ENCODE assay signal across 8 cellular contexts in genomic region chr12:12726543-12727093, GRCh38. TPM values are rescaled to one million over a fixed set of nuclear protein-coding genes. Genes with fewer than 3 reads are reported as not detected.
DNase-seq lines count a peak whose midpoint lies in the region; ATAC-seq and FAIRE-seq lines count a peak whose summit lies in the region.

No MANE protein-coding gene starts in this region.

- H3K27me3 Mint-ChIP-seq in activated CD4-positive, alpha-beta memory T cell treated with anti-CD3 and anti-CD28 coated beads, Interleukin-2, amount 10 ng/mL, durations not matched to agents 7 days and 5 days = no peaks in the 10 kb centered on the region

- peaks cover 62% of the 10 kb centered on the region for H3K36me3 Mint-ChIP-seq in activated CD4-positive, alpha-beta memory T cell treated with anti-CD3 and anti-CD28 coated beads, Interleukin-2, amount 10 ng/mL, durations not matched to agents 7 days and 5 days (ENCODE audit: low read depth)

- peak overlapping the region; percentile 96 for H3K27ac Mint-ChIP-seq in activated CD4-positive, alpha-beta memory T cell treated with anti-CD3 and anti-CD28 coated beads, Interleukin-2, amount 10 ng/mL, durations not matched to agents 7 days and 5 days

- no peaks in the 10 kb centered on the region for H3K9me3 Mint-ChIP-seq in activated CD4-positive, alpha-beta memory T cell treated with anti-CD3 and anti-CD28 coated beads, Interleukin-2, amount 10 ng/mL, durations not matched to agents 7 days and 5 days

- H3K36me3 ChIP-seq in small intestine (ENCODE audit: control insufficient read depth in 2 of 2, insufficient read depth in 2 of 2, low read length in 2 of 2) = no peaks in the 10 kb centered on the region

- H3K4me1 Mint-ChIP-seq in activated CD4-positive, alpha-beta memory T cell treated with anti-CD3 and anti-CD28 coated beads, Interleukin-2, amount 10 ng/mL, durations not matched to agents 7 days and 5 days = peaks cover 30% of the 10 kb centered on the region

- POLR2A ChIA-PET in activated CD4-positive, alpha-beta memory T cell treated with anti-CD3 and anti-CD28 coated beads, Interleukin-2, amount 10 ng/mL, durations not matched to agents 7 days and 5 days (lab: Charles Lee) = interaction anchor here (0.6 to 20.9 kb wide), 14 partner anchors 9 to 367 kb away, joined by 3 to 886 read pairs (median 79); partner anchors contain the start of genes BORCS5, CDKN1B, DUSP16 and GPR19

- H3K9me3 ChIP-seq in small intestine (ENCODE audit: control insufficient read depth, low read depth) = no peaks in the 10 kb centered on the region

- DNase-seq in CD1c-positive myeloid dendritic cell (ENCODE audit: extremely low spot score) (peak; percentile 20), HS-5 (ENCODE audit: low read depth) (peak; percentile 79), hepatic stellate cell (ENCODE audit: low spot score) (peak; percentile 86), small intestine (peak; percentile 48)
- DNase-seq in activated CD4-positive, alpha-beta memory T cell treated with anti-CD3 and anti-CD28 coated beads, Interleukin-2, amount 10 ng/mL, durations not matched to agents 7 days and 5 days = no peak
- no peak for DNase-seq in stimulated activated CD4-positive, alpha-beta T cell treated with anti-CD3 and anti-CD28 coated beads, Interleukin-2, amount 100 ng/mL, for 24 hours

- no peak for FAIRE-seq in small intestine (lab: Jason Lieb, UNC)

- H3K4me3 ChIP-seq in small intestine (ENCODE audit: low read depth in 1 of 2, low read length in 2 of 2) = peak overlapping the region; percentile 3 to 24

- H3K27ac ChIP-seq in small intestine (ENCODE audit: low read depth in 1 of 2, low read length in 1 of 2) = peak overlapping the region in 1 of 2 donors; percentile 75

- H3K4me3 Mint-ChIP-seq in activated CD4-positive, alpha-beta memory T cell treated with anti-CD3 and anti-CD28 coated beads, Interleukin-2, amount 10 ng/mL, durations not matched to agents 7 days and 5 days = peak overlapping the region; percentile 94

- WGBS in small intestine, 3 donors = 5 to 15% (median 10%) methylated on average over 6 of the region's 6 CpGs

- no peaks in the 10 kb centered on the region for H3K27me3 ChIP-seq in small intestine (ENCODE audit: control insufficient read depth in 2 of 2, insufficient read depth in 2 of 2, low read length in 2 of 2)

- ATAC-seq in GM19328 (IDR thresholded peaks at IDR 0.05; ENCODE audit: unreplicated experiment) (no peak), GM19023 (IDR thresholded peaks at IDR 0.05; ENCODE audit: unreplicated experiment) (no peak)

- peaks cover 0 to 2% of the 10 kb centered on the region in 2 donors for H3K4me1 ChIP-seq in small intestine (ENCODE audit: control insufficient read depth in 2 of 2, insufficient read depth in 1 of 2, low read depth in 1 of 2, low read length in 1 of 2)

- CTCF ChIA-PET in activated CD4-positive, alpha-beta memory T cell treated with anti-CD3 and anti-CD28 coated beads, Interleukin-2, amount 10 ng/mL, durations not matched to agents 7 days and 5 days (lab: Charles Lee) = interaction anchor here (0.8 to 4.0 kb wide), 5 partner anchors 9 to 369 kb away, joined by 3 to 63 read pairs (median 3); partner anchors contain the start of gene CDKN1B

RNA-seq across cellular contexts. Expression of gene CDKN1B, which starts 9.4 kb away (rescaled TPM):
- 100 to 1,000 TPM; 164 to 166 TPM for total RNA-seq in activated CD4-positive, alpha-beta memory T cell treated with anti-CD3 and anti-CD28 coated beads, Interleukin-2, amount 10 ng/mL, durations not matched to agents 7 days and 5 days
- 10 to 100 TPM; 33.8 to 62.8 (median 37.6) TPM for polyA plus RNA-seq in small intestine

RNA-seq across cellular contexts. Expression of gene GPR19, which starts 30.6 kb away (rescaled TPM):
- total RNA-seq in activated CD4-positive, alpha-beta memory T cell treated with anti-CD3 and anti-CD28 coated beads, Interleukin-2, amount 10 ng/mL, durations not matched to agents 7 days and 5 days = 10 to 100 TPM; 18.6 to 20.1 TPM
- under 1 TPM in 1 of 3 donors, not detected in 2; 0.95 TPM for polyA plus RNA-seq in small intestine

RNA-seq across cellular contexts. Expression of gene APOLD1, which starts 58.8 kb away (rescaled TPM):
- total RNA-seq in activated CD4-positive, alpha-beta memory T cell treated with anti-CD3 and anti-CD28 coated beads, Interleukin-2, amount 10 ng/mL, durations not matched to agents 7 days and 5 days = 1 to 10 TPM; 9.2 to 9.9 TPM
- polyA plus RNA-seq in small intestine = 10 to 100 TPM in 1 of 3 donors, 1 to 10 TPM in 1, under 1 TPM in 1; 0.22 to 29.9 (median 1.9) TPM

Comparison
In these comparisons a context has a peak if more than half of its experiments do, and no peak if none do; other contexts are left out.
1. DNase-seq: peak in CD1c-positive myeloid dendritic cell (single experiment), HS-5 (single experiment), hepatic stellate cell (single experiment) and small intestine (single experiment); none in activated CD4-positive, alpha-beta memory T cell treated with anti-CD3 and anti-CD28 coated beads, Interleukin-2, amount 10 ng/mL, durations not matched to agents 7 days and 5 days (single experiment) and stimulated activated CD4-positive, alpha-beta T cell treated with anti-CD3 and anti-CD28 coated beads, Interleukin-2, amount 100 ng/mL, for 24 hours (0 of 2).